Comparison of ENCODE assay signal across 9 cellular contexts in the genomic region with DNA sequence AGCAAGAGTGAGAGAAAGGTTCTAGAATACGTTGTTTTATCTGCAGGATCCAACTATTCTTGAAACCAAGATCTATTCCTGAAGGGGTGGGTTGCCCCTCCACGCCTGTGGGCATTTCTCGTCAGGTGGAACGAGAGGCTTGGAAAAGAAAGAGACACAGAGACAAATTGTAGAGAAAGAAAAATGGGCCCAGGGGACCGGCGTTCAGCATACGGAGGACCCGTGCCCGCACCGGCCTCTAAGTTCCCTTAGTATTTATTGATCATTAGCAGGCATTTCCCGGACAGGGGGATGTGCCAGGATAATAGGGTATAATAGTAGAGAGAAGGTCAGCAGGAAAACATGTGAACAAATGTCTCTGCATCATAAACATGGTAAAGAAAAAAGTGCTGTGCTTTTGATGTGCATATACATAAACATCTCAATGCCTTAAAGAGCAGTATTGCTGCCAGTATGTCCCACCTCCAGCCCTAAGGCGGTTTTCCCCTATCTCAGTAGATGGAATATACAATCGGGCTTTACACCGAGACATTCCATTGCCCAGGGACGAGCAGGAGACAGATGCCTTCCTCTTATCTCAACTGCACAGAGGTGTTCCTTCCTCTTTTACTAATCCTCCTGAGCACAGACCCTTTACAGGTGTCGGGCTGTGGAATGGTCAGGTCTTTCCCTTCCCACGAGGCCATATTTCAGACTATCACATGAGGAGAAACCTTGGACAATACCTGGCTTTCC. TPM values are rescaled to one million over a fixed set of nuclear protein-coding genes. Genes with fewer than 3 reads are reported as not detected.
DNase-seq lines count a peak whose midpoint lies in the region; ATAC-seq, FAIRE-seq and TF ChIP-seq lines count a peak whose summit lies in the region.
"Not testable (repeated sequence)": the region's sequence is repeated elsewhere in the genome, so short reads cannot be mapped to it uniquely, and the experiment has no call there.
"Had no signal": no experiment of that assay in that cellular context is flagged by ENCODE, and none has a peak within 500 bp of the region (broad histone marks: within the 10 kb centered on the region; RNA-seq: fewer than 3 reads in every experiment).

No MANE protein-coding gene starts in this region.

- H3K4me1 ChIP-seq in Karpas-422 (ENCODE audit: low read length) (peaks cover 41% of the 10 kb centered on the region), K562 (replicated peaks in 1 of 2; ENCODE audit: control insufficient read depth in 2 of 2, insufficient read depth in 2 of 2, low read length in 2 of 2) (peaks cover 18 to 26% of the 10 kb centered on the region in 2 experiments; a peak in 4 of 5 replicates), trophoblast cell (ENCODE audit: control insufficient read depth in 1 of 2, insufficient read depth in 2 of 2, low read length in 2 of 2) (peaks cover 6 to 12% of the 10 kb centered on the region in 2 experiments)

- not testable (repeated sequence) for DNase-seq in CD4-positive, alpha-beta T cell; activated CD4-positive, alpha-beta T cell treated with anti-CD3 and anti-CD28 coated beads, Interleukin-2, amount 10 ng/mL, durations not matched to agents 24 days and 14 days; immature natural killer cell
- DNase-seq in Karpas-422 (peak; percentile 47), K562 (ENCODE audit: extremely low read depth in 1 of 4, low spot score in 3 of 4) (peak in 1 of 4 experiments; percentile 54), trophoblast cell (peak in 1 of 2 donors; percentile 40)

- H4K20me1 ChIP-seq in Karpas-422 (ENCODE audit: insufficient read depth, low read depth, low read length); K562 (replicated peaks; ENCODE audit: control insufficient read depth, insufficient read depth, low read length): not testable (repeated sequence)

- H3K9me3 ChIP-seq in CD4-positive, alpha-beta T cell (ENCODE audit: control insufficient read depth, low read length); Karpas-422 (ENCODE audit: low read length); K562 (replicated peaks; ENCODE audit: control insufficient read depth, insufficient read depth, low read depth, low read length); trophoblast cell (ENCODE audit: insufficient read depth, low read depth, low read length): not testable (repeated sequence)

- not testable (repeated sequence) for H3K4ac ChIP-seq in trophoblast cell (ENCODE audit: low read depth, low read length)

- ATAC-seq in CD4-positive, alpha-beta T cell (ENCODE audit: poor library complexity); K562: not testable (repeated sequence)

- H3K79me2 ChIP-seq in Karpas-422 (ENCODE audit: low read length) (peaks cover 29% of the 10 kb centered on the region), K562 (ENCODE audit: control insufficient read depth, insufficient read depth, low read length) (peaks cover 27% of the 10 kb centered on the region)
- not testable (repeated sequence) for H3K79me2 ChIP-seq in trophoblast cell (ENCODE audit: control insufficient read depth, insufficient read depth, low read length, poor library complexity)

- in situ Hi-C loops in K562 (cut with MboI): loop anchor here (5.0 kb wide), 1 partner anchor 114 kb away; no protein-coding TSS in a partner anchor

- not testable (repeated sequence) for H3K79me1 ChIP-seq in trophoblast cell (ENCODE audit: low read length)

- not testable (repeated sequence) for BruUV-seq in K562 (replicated peaks; lab: Mats Ljungman, UMichigan)

- H3K4me3 ChIP-seq in Karpas-422 (ENCODE audit: low read length): peak overlapping the region; percentile 83
- not testable (repeated sequence) for H3K4me3 ChIP-seq in K562; trophoblast cell (ENCODE audit: low read depth, low read length)

- H3K9me1 ChIP-seq in K562 (ENCODE audit: control insufficient read depth, insufficient read depth, low read length): not testable (repeated sequence)

- H3K27ac ChIP-seq in CD4-positive, alpha-beta T cell (ENCODE audit: low read depth, low read length): not testable (repeated sequence)
- peak overlapping the region; percentile 77 for H3K27ac ChIP-seq in Karpas-422 (ENCODE audit: low read length)
- 0 out of 3 replicates have a peak overlapping the region, but pooled peaks have one; percentile 26 for H3K27ac ChIP-seq in K562 (ENCODE audit: extremely low read depth, low read depth, low read length)
- H3K27ac ChIP-seq in trophoblast cell (ENCODE audit: low read depth, low read length): peak overlapping the region; percentile 43

- H2AK5ac ChIP-seq in trophoblast cell (ENCODE audit: low read length): not testable (repeated sequence)

- TF ChIP-seq RAD21 in K562 (CRISPR knock-in tag; conservative IDR thresholded peaks at IDR 0.05 in 1 of 2, IDR thresholded peaks at IDR 0.05 in 1 of 2): not testable (repeated sequence)

- peak overlapping the region; percentile 24 for H2BK120ac ChIP-seq in trophoblast cell (ENCODE audit: insufficient read depth, low read length, poor library complexity)

- peaks cover 40% of the 10 kb centered on the region for H3K4me1 Mint-ChIP-seq in CD4-positive, alpha-beta T cell (ENCODE audit: low read depth)
- H3K4me1 Mint-ChIP-seq in activated CD4-positive, alpha-beta T cell treated with anti-CD3 and anti-CD28 coated beads, Interleukin-2, amount 10 ng/mL, durations not matched to agents 24 days and 14 days: peaks cover 38% of the 10 kb centered on the region
- H3K4me1 Mint-ChIP-seq in immature natural killer cell: peaks cover 26 to 41% of the 10 kb centered on the region in 2 donors

- H3K9me2 ChIP-seq in Karpas-422 (replicated peaks; ENCODE audit: insufficient read depth, low read length): not testable (repeated sequence)

- not testable (repeated sequence) for H3K18ac ChIP-seq in trophoblast cell (ENCODE audit: low read length)

- POLR2A ChIA-PET in CD4-positive, alpha-beta T cell (lab: Charles Lee); K562 (lab: Yijun Ruan, JAX): not testable (repeated sequence)

- intact Hi-C loops in CD4-positive, alpha-beta T cell (cut with DNase I, micrococcal nuclease): loop anchor here (5.0 to 10.0 kb wide), 4 partner anchors 354 to 634 kb away; partner anchors contain the start of genes DIABLO (in 1 of the 2) and KMT5A (in 1 of the 2)
- intact Hi-C loops in activated CD4-positive, alpha-beta T cell treated with anti-CD3 and anti-CD28 coated beads, Interleukin-2, amount 10 ng/mL, durations not matched to agents 24 days and 14 days (cut with micrococcal nuclease): not testable (repeated sequence)
- intact Hi-C loops in K562 (cut with micrococcal nuclease): loop anchor here (10.0 kb wide), 1 partner anchor 356 kb away; no protein-coding TSS in a partner anchor

- not testable (repeated sequence) for TF ChIP-seq CTCF in CD4-positive, alpha-beta T cell (IDR thresholded peaks at IDR 0.05); K562 (IDR thresholded peaks at IDR 0.05 in 2 of 3, conservative IDR thresholded peaks at IDR 0.05 in 1 of 3; ENCODE audit: insufficient read depth in 2 of 3, low read depth in 1 of 3, low read length in 3 of 3)

- H4K8ac ChIP-seq in trophoblast cell (ENCODE audit: low read depth, low read length): not testable (repeated sequence)

- H3K27me3 ChIP-seq in CD4-positive, alpha-beta T cell (ENCODE audit: control insufficient read depth, insufficient read depth, low read length); Karpas-422 (ENCODE audit: low read length); K562 (ENCODE audit: control insufficient read depth in 2 of 2, insufficient read depth in 2 of 2, low read length in 2 of 2); trophoblast cell (ENCODE audit: insufficient read depth, low read length): not testable (repeated sequence)

- peak overlapping the region; percentile 96 for H3K4me3 Mint-ChIP-seq in CD4-positive, alpha-beta T cell
- peak overlapping the region; percentile 70 for H3K4me3 Mint-ChIP-seq in activated CD4-positive, alpha-beta T cell treated with anti-CD3 and anti-CD28 coated beads, Interleukin-2, amount 10 ng/mL, durations not matched to agents 24 days and 14 days
- H3K4me3 Mint-ChIP-seq in immature natural killer cell: peak overlapping the region in 4 of 5 donors; percentile 66 to 98 (median 96)

- H3K36me3 ChIP-seq in Karpas-422 (ENCODE audit: insufficient read depth, low read length) (peaks cover 18% of the 10 kb centered on the region; the same call in 1 of the 2 replicates), K562 (ENCODE audit: control insufficient read depth, insufficient read depth, low read length) (peaks cover 24% of the 10 kb centered on the region)
- H3K36me3 ChIP-seq in trophoblast cell (ENCODE audit: control insufficient read depth in 1 of 2, insufficient read depth in 2 of 2, low read length in 2 of 2): not testable (repeated sequence)

- 31% methylated on average over 16 of the region's 17 CpGs for WGBS in K562 (ENCODE audit: insufficient coverage, low coverage, missing lambda C conversion rate)
- WGBS in trophoblast cell (ENCODE audit: extremely low coverage, insufficient coverage, insufficient read length): no CpG with 5 or more reads among the region's 17 CpGs

- H3K27me3 Mint-ChIP-seq in CD4-positive, alpha-beta T cell; activated CD4-positive, alpha-beta T cell treated with anti-CD3 and anti-CD28 coated beads, Interleukin-2, amount 10 ng/mL, durations not matched to agents 24 days and 14 days; immature natural killer cell (ENCODE audit: low read depth in 3 of 3): not testable (repeated sequence)

- not testable (repeated sequence) for H4K12ac ChIP-seq in trophoblast cell (ENCODE audit: low read depth, low read length)

- peak overlapping the region; percentile 38 for H2BK12ac ChIP-seq in trophoblast cell (ENCODE audit: low read length)

- FAIRE-seq in K562 (lab: Jason Lieb, UNC): not testable (repeated sequence)

- not testable (repeated sequence) for TF ChIP-seq POLR2A in K562 (conservative IDR thresholded peaks at IDR 0.05)

- H2BK5ac ChIP-seq in trophoblast cell (ENCODE audit: low read depth, low read length, poor library complexity): peak overlapping the region; percentile 9

- peak overlapping the region; percentile 71 for H3K9ac ChIP-seq in Karpas-422 (ENCODE audit: low read length)
- H3K9ac ChIP-seq in K562 (ENCODE audit: insufficient read depth in 1 of 2, low read depth in 2 of 2, low read length in 2 of 2); trophoblast cell (ENCODE audit: low read length): not testable (repeated sequence)

- not testable (repeated sequence) for TF ChIP-seq EP300 in K562 (IDR thresholded peaks at IDR 0.05; ENCODE audit: low read length)

- H3K14ac ChIP-seq in trophoblast cell (ENCODE audit: low read length): not testable (repeated sequence)

- CTCF ChIA-PET in CD4-positive, alpha-beta T cell (lab: Charles Lee): not testable (repeated sequence)
- CTCF ChIA-PET in K562 (lab: Yijun Ruan, JAX; ENCODE audit: low intra/inter-chr PET ratio): interaction anchor here (0.6 to 4.1 kb wide), 2 partner anchors 114 to 512 kb away, joined by 3 to 61 read pairs; no protein-coding TSS in a partner anchor

- peaks cover 37% of the 10 kb centered on the region for H3K36me3 Mint-ChIP-seq in CD4-positive, alpha-beta T cell (ENCODE audit: low read depth)
- H3K36me3 Mint-ChIP-seq in activated CD4-positive, alpha-beta T cell treated with anti-CD3 and anti-CD28 coated beads, Interleukin-2, amount 10 ng/mL, durations not matched to agents 24 days and 14 days (ENCODE audit: low read depth): peaks cover 29% of the 10 kb centered on the region
- H3K36me3 Mint-ChIP-seq in immature natural killer cell: peaks cover 12 to 19% (median 15%) of the 10 kb centered on the region in 3 donors

- H2AFZ ChIP-seq in Karpas-422 (ENCODE audit: low read length): 0 out of 2 replicates have a peak overlapping the region, but pooled peaks have one; percentile 54
- peak overlapping the region; percentile 62 for H2AFZ ChIP-seq in K562 (ENCODE audit: low read depth, low read length)
- peak overlapping the region; percentile 46 for H2AFZ ChIP-seq in trophoblast cell (ENCODE audit: insufficient read depth, low read length, poor library complexity)

- not testable (repeated sequence) for H3K9me3 Mint-ChIP-seq in CD4-positive, alpha-beta T cell; activated CD4-positive, alpha-beta T cell treated with anti-CD3 and anti-CD28 coated beads, Interleukin-2, amount 10 ng/mL, durations not matched to agents 24 days and 14 days; immature natural killer cell

- peak overlapping the region; percentile 97 for H3K27ac Mint-ChIP-seq in CD4-positive, alpha-beta T cell
- peak overlapping the region; percentile 66 for H3K27ac Mint-ChIP-seq in activated CD4-positive, alpha-beta T cell treated with anti-CD3 and anti-CD28 coated beads, Interleukin-2, amount 10 ng/mL, durations not matched to agents 24 days and 14 days
- peak overlapping the region in 4 of 6 donors; percentile 36 to 84 (median 64) for H3K27ac Mint-ChIP-seq in immature natural killer cell

- not testable (repeated sequence) for H4K91ac ChIP-seq in trophoblast cell (ENCODE audit: low read depth, low read length)

- H3K4me2 ChIP-seq in Karpas-422 (ENCODE audit: low read depth, low read length, poor library complexity, severe bottlenecking) (peak overlapping the region; percentile 81), K562 (ENCODE audit: insufficient read depth, low read length) (peak overlapping the region; percentile 30; the same call in 1 of the 2 replicates)
- not testable (repeated sequence) for H3K4me2 ChIP-seq in trophoblast cell (ENCODE audit: low read length)

- H3K23ac ChIP-seq in trophoblast cell (ENCODE audit: low read length): not testable (repeated sequence)

RNA-seq across cellular contexts. Expression of gene DENR, which starts 1.7 kb away (rescaled TPM):
- 10 to 100 TPM; 29.9 to 31.1 TPM for total RNA-seq in CD4-positive, alpha-beta T cell
- 53.4 and 72.8 TPM in 2 replicates for total RNA-seq in Karpas-422 (2014; rRNA removed; shearing (Covaris generic); ENCODE audit: low replicate concordance)
- 88.7 and 89.6 TPM in 2 replicates for total RNA-seq in activated CD4-positive, alpha-beta T cell treated with anti-CD3 and anti-CD28 coated beads, Interleukin-2, amount 10 ng/mL, durations not matched to agents 24 days and 14 days
- 39.3 and 99.2 TPM in 2 replicates for total RNA-seq in K562 (2011; cell fraction: chromatin; rRNA removed; ENCODE audit: low replicate concordance)
- total RNA-seq in K562 (2011; cell fraction: nucleolus; rRNA removed): 17.0 and 22.5 TPM in 2 replicates
- total RNA-seq in K562 (2011; cell fraction: nucleoplasm; rRNA removed): 52.9 and 88.5 TPM in 2 replicates
- total RNA-seq in K562 (2014; rRNA removed): 46.5 and 54.7 TPM in 2 replicates
- total RNA-seq in K562 (2014; rRNA removed; fragmentation: Illumina TruSeq; extraction: Trizol): 71.1 and 83.0 TPM in 2 replicates
- 64.1 and 70.7 TPM in 2 replicates for total RNA-seq in K562 (2015; rRNA removed; fragmentation: Illumina TruSeq; extraction: Trizol)
- total RNA-seq in K562 (2021): 54.7 and 59.4 TPM in 2 replicates
- 35.5 and 54.6 TPM in 2 replicates for polyA plus RNA-seq in K562 (2011; rRNA removed)
- polyA plus RNA-seq in K562 (2011; cell fraction: cytosol; rRNA removed): 22.2 and 28.2 TPM in 2 replicates
- polyA plus RNA-seq in K562 (2011; cell fraction: nucleus; rRNA removed): 12.6 and 12.7 TPM in 2 replicates
- 47.9 and 56.1 TPM in 2 replicates for polyA plus RNA-seq in K562 (2012)
- polyA plus RNA-seq in K562 (2014; fragmentation: Illumina TruSeq; extraction: Trizol): 73.4 and 77.4 TPM in 2 replicates
- polyA plus RNA-seq in K562 (2014; fragmentation: Nextera tagmentation; extraction: Ambion mirVana): 10 to 100 TPM; 32.5 to 40.1 TPM
- polyA plus RNA-seq in K562 (2014; rRNA removed): 62.6 and 70.1 TPM in 2 replicates
- polyA minus RNA-seq in K562 (2011; rRNA and poly(A)+ RNA removed): 32.6 and 35.9 TPM in 2 replicates
- polyA minus RNA-seq in K562 (2011; cell fraction: cytosol; rRNA and poly(A)+ RNA removed): 14.2 and 17.3 TPM in 2 replicates
- 17.5 and 23.9 TPM in 2 replicates for polyA minus RNA-seq in K562 (2011; cell fraction: nucleus; rRNA and poly(A)+ RNA removed)
- 10 to 100 TPM; 66.2 to 81.1 (median 68.7) TPM for polyA plus RNA-seq in immature natural killer cell
- 43.8 and 44.0 TPM in 2 replicates for polyA plus RNA-seq in trophoblast cell (2013)

RNA-seq across cellular contexts. Expression of gene HCAR1, which starts 20.3 kb away (rescaled TPM):
- under 1 TPM in 1 of 2 experiments, not detected in 1; 0.05 TPM for total RNA-seq in CD4-positive, alpha-beta T cell
- not detected in 2 replicates for total RNA-seq in Karpas-422 (2014; rRNA removed; shearing (Covaris generic); ENCODE audit: low replicate concordance)
- 6.0 and 6.8 TPM in 2 replicates for total RNA-seq in activated CD4-positive, alpha-beta T cell treated with anti-CD3 and anti-CD28 coated beads, Interleukin-2, amount 10 ng/mL, durations not matched to agents 24 days and 14 days
- not detected in 2 replicates for total RNA-seq in K562 (2011; cell fraction: chromatin; rRNA removed; ENCODE audit: low replicate concordance)
- not detected in 2 replicates for total RNA-seq in K562 (2011; cell fraction: nucleolus; rRNA removed)
- total RNA-seq in K562 (2011; cell fraction: nucleoplasm; rRNA removed): not detected in 2 replicates
- total RNA-seq in K562 (2014; rRNA removed): not detected in 2 replicates
- total RNA-seq in K562 (2014; rRNA removed; fragmentation: Illumina TruSeq; extraction: Trizol): not detected in 2 replicates
- total RNA-seq in K562 (2015; rRNA removed; fragmentation: Illumina TruSeq; extraction: Trizol): not detected in 2 replicates
- not detected in 2 replicates for total RNA-seq in K562 (2021)
- polyA plus RNA-seq in K562 (2011; rRNA removed): not detected in 2 replicates
- polyA plus RNA-seq in K562 (2011; cell fraction: cytosol; rRNA removed): not detected in 2 replicates
- polyA plus RNA-seq in K562 (2011; cell fraction: nucleus; rRNA removed): not detected in 2 replicates
- not detected in 2 replicates for polyA plus RNA-seq in K562 (2012)
- polyA plus RNA-seq in K562 (2014; fragmentation: Illumina TruSeq; extraction: Trizol): not detected in 2 replicates
- polyA plus RNA-seq in K562 (2014; fragmentation: Nextera tagmentation; extraction: Ambion mirVana): not detected
- not detected in 2 replicates for polyA plus RNA-seq in K562 (2014; rRNA removed)
- not detected in 2 replicates for polyA minus RNA-seq in K562 (2011; rRNA and poly(A)+ RNA removed)
- polyA minus RNA-seq in K562 (2011; cell fraction: cytosol; rRNA and poly(A)+ RNA removed): not detected in 2 replicates
- not detected in 2 replicates for polyA minus RNA-seq in K562 (2011; cell fraction: nucleus; rRNA and poly(A)+ RNA removed)
- polyA plus RNA-seq in immature natural killer cell: not detected
- polyA plus RNA-seq in trophoblast cell (2013): 0.03 TPM in 2 replicates

RNA-seq across cellular contexts. Expression of gene CCDC62, which starts 23.4 kb away (rescaled TPM):
- 1 to 10 TPM; 1.0 to 1.4 TPM for total RNA-seq in CD4-positive, alpha-beta T cell
- 0.47 and 2.2 TPM in 2 replicates for total RNA-seq in Karpas-422 (2014; rRNA removed; shearing (Covaris generic); ENCODE audit: low replicate concordance)
- total RNA-seq in activated CD4-positive, alpha-beta T cell treated with anti-CD3 and anti-CD28 coated beads, Interleukin-2, amount 10 ng/mL, durations not matched to agents 24 days and 14 days: 0.31 and 0.58 TPM in 2 replicates
- total RNA-seq in K562 (2011; cell fraction: chromatin; rRNA removed; ENCODE audit: low replicate concordance): 2.5 and 7.2 TPM in 2 replicates
- total RNA-seq in K562 (2011; cell fraction: nucleolus; rRNA removed): 0.67 and 1.7 TPM in 2 replicates
- total RNA-seq in K562 (2011; cell fraction: nucleoplasm; rRNA removed): 1.9 and 3.3 TPM in 2 replicates
- total RNA-seq in K562 (2014; rRNA removed) (0.49 and 1.0 TPM in 2 replicates), K562 (2014; rRNA removed; fragmentation: Illumina TruSeq; extraction: Trizol) (1.4 and 1.6 TPM in 2 replicates), K562 (2015; rRNA removed; fragmentation: Illumina TruSeq; extraction: Trizol) (1.1 and 1.4 TPM in 2 replicates), K562 (2021) (0.74 and 0.75 TPM in 2 replicates)
- polyA plus RNA-seq in K562 (2011; rRNA removed) (0.78 and 0.91 TPM in 2 replicates), K562 (2014; fragmentation: Illumina TruSeq; extraction: Trizol) (0.33 and 0.65 TPM in 2 replicates), K562 (2014; fragmentation: Nextera tagmentation; extraction: Ambion mirVana) (under 1 TPM; 0.03 to 0.25 TPM), K562 (2014; rRNA removed) (0.38 and 0.94 TPM in 2 replicates), immature natural killer cell (under 1 TPM in 1 of 3 donors, not detected in 2; 0.28 TPM)
- 0.10 and 0.24 TPM in 2 replicates for polyA plus RNA-seq in K562 (2011; cell fraction: cytosol; rRNA removed)
- 0.88 and 1.1 TPM in 2 replicates for polyA plus RNA-seq in K562 (2011; cell fraction: nucleus; rRNA removed)
- polyA plus RNA-seq in K562 (2012): 0.25 and 1.00 TPM in 2 replicates
- 3.4 and 5.4 TPM in 2 replicates for polyA minus RNA-seq in K562 (2011; rRNA and poly(A)+ RNA removed)
- polyA minus RNA-seq in K562 (2011; cell fraction: cytosol; rRNA and poly(A)+ RNA removed): 1.3 and 2.1 TPM in 2 replicates
- 0.81 and 1.6 TPM in 2 replicates for polyA minus RNA-seq in K562 (2011; cell fraction: nucleus; rRNA and poly(A)+ RNA removed)
- 0.37 and 0.38 TPM in 2 replicates for polyA plus RNA-seq in trophoblast cell (2013)

RNA-seq across cellular contexts. Expression of gene HCAR3, which starts 34.3 kb away (rescaled TPM):
- total RNA-seq in CD4-positive, alpha-beta T cell: under 1 TPM; 0.33 to 0.39 TPM
- total RNA-seq in Karpas-422 (2014; rRNA removed; shearing (Covaris generic); ENCODE audit: low replicate concordance): 0.22 TPM in 1 of 2 replicates, not detected in the other
- total RNA-seq in activated CD4-positive, alpha-beta T cell treated with anti-CD3 and anti-CD28 coated beads, Interleukin-2, amount 10 ng/mL, durations not matched to agents 24 days and 14 days: 0.45 and 0.84 TPM in 2 replicates
- not detected in 2 replicates for total RNA-seq in K562 (2011; cell fraction: chromatin; rRNA removed; ENCODE audit: low replicate concordance)
- total RNA-seq in K562 (2011; cell fraction: nucleolus; rRNA removed): not detected in 2 replicates
- total RNA-seq in K562 (2011; cell fraction: nucleoplasm; rRNA removed): not detected in 2 replicates
- total RNA-seq in K562 (2014; rRNA removed) (not detected in 2 replicates), K562 (2014; rRNA removed; fragmentation: Illumina TruSeq; extraction: Trizol) (not detected in 2 replicates), K562 (2015; rRNA removed; fragmentation: Illumina TruSeq; extraction: Trizol) (not detected in 2 replicates), K562 (2021) (not detected in 2 replicates)
- polyA plus RNA-seq in K562 (2011; rRNA removed) (not detected in 2 replicates), K562 (2014; fragmentation: Illumina TruSeq; extraction: Trizol) (not detected in 2 replicates), K562 (2014; fragmentation: Nextera tagmentation; extraction: Ambion mirVana) (not detected), K562 (2014; rRNA removed) (not detected in 2 replicates), immature natural killer cell (not detected)
- not detected in 2 replicates for polyA plus RNA-seq in K562 (2011; cell fraction: cytosol; rRNA removed)
- not detected in 2 replicates for polyA plus RNA-seq in K562 (2011; cell fraction: nucleus; rRNA removed)
- not detected in 2 replicates for polyA plus RNA-seq in K562 (2012)
- not detected in 2 replicates for polyA minus RNA-seq in K562 (2011; rRNA and poly(A)+ RNA removed)
- not detected in 2 replicates for polyA minus RNA-seq in K562 (2011; cell fraction: cytosol; rRNA and poly(A)+ RNA removed)
- polyA minus RNA-seq in K562 (2011; cell fraction: nucleus; rRNA and poly(A)+ RNA removed): not detected in 2 replicates
- polyA plus RNA-seq in trophoblast cell (2013): 0.08 and 0.10 TPM in 2 replicates
- total RNA-seq: dermis microvascular lymphatic vessel endothelial cell, mucosa of gallbladder, pulmonary artery endothelial cell had no signal

RNA-seq across cellular contexts. Expression of gene HCAR2, which starts 47.8 kb away (rescaled TPM):
- total RNA-seq in CD4-positive, alpha-beta T cell: under 1 TPM; 0.19 to 0.39 TPM
- not detected in 2 replicates for total RNA-seq in Karpas-422 (2014; rRNA removed; shearing (Covaris generic); ENCODE audit: low replicate concordance)
- total RNA-seq in activated CD4-positive, alpha-beta T cell treated with anti-CD3 and anti-CD28 coated beads, Interleukin-2, amount 10 ng/mL, durations not matched to agents 24 days and 14 days: 0.26 and 0.47 TPM in 2 replicates
- not detected in 2 replicates for total RNA-seq in K562 (2011; cell fraction: chromatin; rRNA removed; ENCODE audit: low replicate concordance)
- not detected in 2 replicates for total RNA-seq in K562 (2011; cell fraction: nucleolus; rRNA removed)
- not detected in 2 replicates for total RNA-seq in K562 (2011; cell fraction: nucleoplasm; rRNA removed)
- total RNA-seq in K562 (2014; rRNA removed): not detected in 2 replicates
- total RNA-seq in K562 (2014; rRNA removed; fragmentation: Illumina TruSeq; extraction: Trizol): not detected in 2 replicates
- not detected in 2 replicates for total RNA-seq in K562 (2015; rRNA removed; fragmentation: Illumina TruSeq; extraction: Trizol)
- total RNA-seq in K562 (2021): not detected in 2 replicates
- not detected in 2 replicates for polyA plus RNA-seq in K562 (2011; rRNA removed)
- not detected in 2 replicates for polyA plus RNA-seq in K562 (2011; cell fraction: cytosol; rRNA removed)
- polyA plus RNA-seq in K562 (2011; cell fraction: nucleus; rRNA removed): not detected in 2 replicates
- polyA plus RNA-seq in K562 (2012): not detected in 2 replicates
- not detected in 2 replicates for polyA plus RNA-seq in K562 (2014; fragmentation: Illumina TruSeq; extraction: Trizol)
- polyA plus RNA-seq in K562 (2014; fragmentation: Nextera tagmentation; extraction: Ambion mirVana): not detected
- not detected in 2 replicates for polyA plus RNA-seq in K562 (2014; rRNA removed)
- not detected in 2 replicates for polyA minus RNA-seq in K562 (2011; rRNA and poly(A)+ RNA removed)
- polyA minus RNA-seq in K562 (2011; cell fraction: cytosol; rRNA and poly(A)+ RNA removed): not detected in 2 replicates
- not detected in 2 replicates for polyA minus RNA-seq in K562 (2011; cell fraction: nucleus; rRNA and poly(A)+ RNA removed)
- not detected for polyA plus RNA-seq in immature natural killer cell
- polyA plus RNA-seq in trophoblast cell (2013): 0.42 and 0.55 TPM in 2 replicates
- total RNA-seq: dermis microvascular lymphatic vessel endothelial cell, mucosa of gallbladder, pulmonary artery endothelial cell had no signal
